In the genomic region with DNA sequence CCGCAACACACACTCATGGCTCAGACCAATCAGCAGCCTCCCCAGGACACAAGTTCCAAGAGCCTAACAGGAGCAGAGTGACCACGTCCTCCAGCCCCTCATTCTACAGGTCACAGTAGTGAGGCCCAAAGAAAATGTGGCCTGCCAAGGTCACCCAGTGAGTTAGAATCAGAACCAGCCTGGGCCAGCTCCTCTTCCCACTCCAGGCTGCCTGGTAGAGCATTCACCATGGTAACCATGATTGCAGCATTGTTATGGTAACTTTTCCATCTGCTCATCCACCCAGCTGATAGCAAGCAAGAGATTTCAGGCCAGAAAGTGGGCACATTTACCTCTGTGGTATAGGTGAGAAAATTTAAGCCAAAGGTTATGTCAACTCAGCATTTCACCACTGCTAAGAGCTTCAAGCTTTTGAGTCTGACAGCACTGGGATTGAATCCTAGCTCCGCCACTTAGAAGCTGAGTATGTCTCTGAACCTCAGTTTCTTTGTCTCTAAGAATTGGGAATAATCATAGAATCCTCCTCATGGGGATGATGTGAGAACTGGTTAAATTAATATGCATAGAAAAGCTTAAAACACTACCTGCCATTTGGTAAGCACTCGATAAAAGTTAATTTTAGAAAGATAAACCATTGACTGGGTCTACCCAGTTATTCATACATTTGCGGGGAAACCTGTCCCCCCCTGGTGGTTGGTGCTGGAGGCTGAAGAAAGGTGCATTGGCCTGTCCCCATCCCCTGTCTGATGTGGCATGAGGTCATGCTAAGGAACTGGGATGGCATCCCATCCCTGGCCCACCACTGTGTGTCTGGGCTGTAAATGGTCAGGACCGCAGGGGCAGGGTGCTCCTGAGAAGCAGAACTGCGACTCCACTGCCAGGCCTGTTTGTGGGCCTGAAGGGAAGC, we compare ENCODE assay signal across 8 cellular contexts.
DNase-seq lines count a peak whose midpoint lies in the region; ATAC-seq and TF ChIP-seq lines count a peak whose summit lies in the region.

No MANE protein-coding gene starts in this region.

- no peaks in the 10 kb centered on the region for H3K27me3 Mint-ChIP-seq in activated naive CD8-positive, alpha-beta T cell treated with anti-CD3 and anti-CD28 coated beads, Interleukin-2, amount 10 ng/mL, durations not matched to agents 7 days and 5 days
- H3K27me3 Mint-ChIP-seq in natural killer cell (ENCODE audit: low read depth in 2 of 2): peaks cover 2 to 8% of the 10 kb centered on the region in 2 donors

- H3K4me1 Mint-ChIP-seq in activated naive CD8-positive, alpha-beta T cell treated with anti-CD3 and anti-CD28 coated beads, Interleukin-2, amount 10 ng/mL, durations not matched to agents 7 days and 5 days: no peaks in the 10 kb centered on the region
- no peaks in the 10 kb centered on the region for H3K4me1 Mint-ChIP-seq in natural killer cell

- H3K27ac Mint-ChIP-seq in activated naive CD8-positive, alpha-beta T cell treated with anti-CD3 and anti-CD28 coated beads, Interleukin-2, amount 10 ng/mL, durations not matched to agents 7 days and 5 days: no peak overlapping the region
- H3K27ac Mint-ChIP-seq in natural killer cell: no peak overlapping the region

- TF ChIP-seq CTCF in GM10248 (IDR thresholded peaks at IDR 0.05; ENCODE audit: control extremely low read depth, extremely low read depth, low read depth, missing control alignments) (no peak), LNCAP (IDR thresholded peaks at IDR 0.05) (peak; percentile 35; the same call in 1 of the 2 replicates), natural killer cell (IDR thresholded peaks at IDR 0.05) (no peak)

- peak; percentile 45 for DNase-seq in GM10248 (ENCODE audit: extremely low spot score)
- DNase-seq in activated naive CD8-positive, alpha-beta T cell treated with anti-CD3 and anti-CD28 coated beads, Interleukin-2, amount 10 ng/mL, durations not matched to agents 7 days and 5 days: peak; percentile 47
- peak; percentile 72 for DNase-seq in left kidney (ENCODE audit: low read depth, low spot score)
- DNase-seq in natural killer cell: no peak
- no peak for DNase-seq in NCI-H526 treated with DMSO at 0.1 percent for 48 hours (lab: John Stamatoyannopoulos, UW)

- no peaks in the 10 kb centered on the region for H3K36me3 Mint-ChIP-seq in activated naive CD8-positive, alpha-beta T cell treated with anti-CD3 and anti-CD28 coated beads, Interleukin-2, amount 10 ng/mL, durations not matched to agents 7 days and 5 days
- no peaks in the 10 kb centered on the region for H3K36me3 Mint-ChIP-seq in natural killer cell

- H3K4me3 Mint-ChIP-seq in activated naive CD8-positive, alpha-beta T cell treated with anti-CD3 and anti-CD28 coated beads, Interleukin-2, amount 10 ng/mL, durations not matched to agents 7 days and 5 days: no peak overlapping the region
- no peak overlapping the region for H3K4me3 Mint-ChIP-seq in natural killer cell

- H3K9me3 Mint-ChIP-seq in activated naive CD8-positive, alpha-beta T cell treated with anti-CD3 and anti-CD28 coated beads, Interleukin-2, amount 10 ng/mL, durations not matched to agents 7 days and 5 days: no peaks in the 10 kb centered on the region
- no peaks in the 10 kb centered on the region for H3K9me3 Mint-ChIP-seq in natural killer cell

- CTCF ChIA-PET in GM10248 (lab: Yijun Ruan, JAX): interaction anchor here (1.7 kb wide), 1 partner anchor 10 kb away, joined by 3 read pairs; no protein-coding TSS in a partner anchor

- POLR2A ChIA-PET in GM10248 (lab: Yijun Ruan, JAX): interaction anchor here (0.9 kb wide), 1 partner anchor 29 kb away, joined by 3 read pairs; no protein-coding TSS in a partner anchor
- POLR2A ChIA-PET in activated naive CD8-positive, alpha-beta T cell treated with anti-CD3 and anti-CD28 coated beads, Interleukin-2, amount 10 ng/mL, durations not matched to agents 7 days and 5 days (lab: Charles Lee): no interaction called here

- ATAC-seq in activated naive CD8-positive, alpha-beta T cell treated with anti-CD3 and anti-CD28 coated beads, Interleukin-2, amount 10 ng/mL, durations not matched to agents 7 days and 5 days (ENCODE audit: low read depth): peak; percentile 45
- ATAC-seq in HG03342 (IDR thresholded peaks at IDR 0.05; ENCODE audit: unreplicated experiment) (no peak), natural killer cell (no peak), HG02798 (IDR thresholded peaks at IDR 0.05; ENCODE audit: poor library complexity, unreplicated experiment) (no peak)

- intact Hi-C loops in natural killer cell (cut with micrococcal nuclease): no loop called here

Comparison
In these comparisons a context has a peak if more than half of its experiments do, and no peak if none do; other contexts are left out.
1. DNase-seq: peak in GM10248 (single experiment), activated naive CD8-positive, alpha-beta T cell treated with anti-CD3 and anti-CD28 coated beads, Interleukin-2, amount 10 ng/mL, durations not matched to agents 7 days and 5 days (single experiment) and left kidney (single experiment); none in natural killer cell (single experiment) and NCI-H526 treated with DMSO at 0.1 percent for 48 hours (single experiment).